23 cellular contexts compared by ENCODE assay signal in genomic region chr7:150503581-150503980, GRCh38. TPM values are rescaled to one million over a fixed set of nuclear protein-coding genes. Genes with fewer than 3 reads are reported as not detected.
DNase-seq lines count a peak whose midpoint lies in the region; ATAC-seq, FAIRE-seq and TF ChIP-seq lines count a peak whose summit lies in the region.
"Had no signal": no experiment of that assay in that cellular context is flagged by ENCODE, and none has a peak within 500 bp of the region (broad histone marks: within the 10 kb centered on the region; RNA-seq: fewer than 3 reads in every experiment).

No MANE protein-coding gene starts in this region.

- H3K27me3 ChIP-seq in CD4-positive, CD25-positive, alpha-beta regulatory T cell (ENCODE audit: control insufficient read depth, insufficient read depth, low read length), result no peaks in the 10 kb centered on the region
- H3K27me3 ChIP-seq in CD8-positive, alpha-beta T cell (ENCODE audit: insufficient read depth, low read length), result no peaks in the 10 kb centered on the region
- H3K27me3 ChIP-seq in HepG2 (ENCODE audit: control insufficient read depth in 1 of 2, insufficient read depth in 2 of 2, low read length in 2 of 2) (0 out of 5 replicates have a peak, but pooled peaks cover 0 to 8% of the 10 kb centered on the region in 2 experiments), upper lobe of left lung (no peaks in the 10 kb centered on the region)
- H3K27me3 ChIP-seq: pancreas, testis had no signal

- peak overlapping the region; percentile 52 for H3K4me3 ChIP-seq in CD4-positive, CD25-positive, alpha-beta regulatory T cell (ENCODE audit: low read depth, low read length)
- H3K4me3 ChIP-seq in CD8-positive, alpha-beta T cell (ENCODE audit: low read depth, low read length), result peak overlapping the region; percentile 11
- H3K4me3 ChIP-seq in HepG2 (replicated peaks in 1 of 3; ENCODE audit: insufficient read depth in 1 of 3, low read depth in 2 of 3, low read length in 3 of 3), result no peak overlapping the region
- no peak overlapping the region for H3K4me3 ChIP-seq in upper lobe of left lung
- H3K4me3 ChIP-seq: HAP-1, pancreas, testis had no signal

- peak overlapping the region; percentile 59 for H3K27ac ChIP-seq in CD4-positive, CD25-positive, alpha-beta regulatory T cell (ENCODE audit: insufficient read depth, low read length, poor library complexity, severe bottlenecking)
- H3K27ac ChIP-seq in CD8-positive, alpha-beta T cell (ENCODE audit: low read depth, low read length), result peak overlapping the region; percentile 22
- H3K27ac ChIP-seq in HepG2 (ENCODE audit: extremely low read length, insufficient read depth, low read length) (no peak overlapping the region), upper lobe of left lung (peak overlapping the region in 2 of 4 donors; percentile 18 to 35)
- H3K27ac ChIP-seq: pancreas, testis had no signal

- TF ChIP-seq EP300 in HepG2 (IDR thresholded peaks at IDR 0.05; ENCODE audit: low read depth in 2 of 2, low read length in 2 of 2) (no peak), HepG2 (CRISPR knock-in tag; IDR thresholded peaks at IDR 0.05; ENCODE audit: borderline replicate concordance) (no peak), upper lobe of left lung (IDR thresholded peaks at IDR 0.05) (no peak)

- H3K4me1 ChIP-seq in CD4-positive, CD25-positive, alpha-beta regulatory T cell (ENCODE audit: control insufficient read depth, insufficient read depth, low read length, poor library complexity, severe bottlenecking), result peaks cover 57% of the 10 kb centered on the region
- peaks cover 56% of the 10 kb centered on the region for H3K4me1 ChIP-seq in CD8-positive, alpha-beta T cell (ENCODE audit: insufficient read depth, low read length)
- no peaks in the 10 kb centered on the region for H3K4me1 ChIP-seq in HepG2 (ENCODE audit: insufficient read depth, low read length)
- H3K4me1 ChIP-seq in upper lobe of left lung, result peaks cover 5 to 20% (median 7%) of the 10 kb centered on the region in 4 donors
- H3K4me1 ChIP-seq: HAP-1, pancreas, testis had no signal

- no peak overlapping the region for H3K4me2 ChIP-seq in HepG2 (ENCODE audit: low read depth, low read length)

- H3K36me3 Mint-ChIP-seq in CD4-positive, CD25-positive, alpha-beta regulatory T cell, result no peaks in the 10 kb centered on the region
- H3K36me3 Mint-ChIP-seq in CD8-positive, alpha-beta T cell, result peaks cover 24% of the 10 kb centered on the region
- peaks cover 42% of the 10 kb centered on the region for H3K36me3 Mint-ChIP-seq in activated CD8-positive, alpha-beta T cell treated with anti-CD3 and anti-CD28 coated beads, Interleukin-2, amount 10 ng/mL, durations not matched to agents 7 days and 5 days (ENCODE audit: low read depth)

- no peak for TF ChIP-seq CTCF in CD8-positive, alpha-beta T cell (IDR thresholded peaks at IDR 0.05)
- no peak for TF ChIP-seq CTCF in HepG2 (CRISPR knock-in tag; IDR thresholded peaks at IDR 0.05)
- TF ChIP-seq CTCF in upper lobe of left lung (IDR thresholded peaks at IDR 0.05), result no peak

- ATAC-seq in CD4-positive, CD25-positive, alpha-beta regulatory T cell (ENCODE audit: low read depth in 2 of 2), result no peak
- ATAC-seq in CD8-positive, alpha-beta T cell, result no peak
- peak; percentile 13 for ATAC-seq in activated CD8-positive, alpha-beta T cell treated with anti-CD3 and anti-CD28 coated beads, Interleukin-2, amount 10 ng/mL, durations not matched to agents 7 days and 5 days
- ATAC-seq in HepG2 (no peak), upper lobe of left lung (ENCODE audit: low FRiP score in 2 of 2) (no peak)

- 81% methylated on average over 3 of the region's 3 CpGs for WGBS in HepG2 (ENCODE audit: low lambda C conversion rate)
- 82 to 90% methylated on average over 3 of the region's 3 CpGs for WGBS in upper lobe of left lung, 2 donors

- in situ Hi-C loops in HepG2 (cut with HindIII; ENCODE audit: extremely low pct_ligation_motif_present, low pct_unique_long_range_greater_than_20kb), result no loop called here

- no peaks in the 10 kb centered on the region for H3K79me2 ChIP-seq in HepG2 (ENCODE audit: insufficient read depth, low read length)

- peak overlapping the region; percentile 77 to 99 (median 85) for H3K27ac Mint-ChIP-seq in CD4-positive, CD25-positive, alpha-beta regulatory T cell
- peak overlapping the region; percentile 86 for H3K27ac Mint-ChIP-seq in CD8-positive, alpha-beta T cell
- H3K27ac Mint-ChIP-seq in activated CD8-positive, alpha-beta T cell treated with anti-CD3 and anti-CD28 coated beads, Interleukin-2, amount 10 ng/mL, durations not matched to agents 7 days and 5 days, result peak overlapping the region; percentile 95
- H3K27ac Mint-ChIP-seq: B cell had no signal

- peak overlapping the region in 3 of 4 donors; percentile 45 to 77 (median 46) for H3K4me3 Mint-ChIP-seq in CD4-positive, CD25-positive, alpha-beta regulatory T cell
- H3K4me3 Mint-ChIP-seq in CD8-positive, alpha-beta T cell, result peak overlapping the region; percentile 56
- H3K4me3 Mint-ChIP-seq in activated CD8-positive, alpha-beta T cell treated with anti-CD3 and anti-CD28 coated beads, Interleukin-2, amount 10 ng/mL, durations not matched to agents 7 days and 5 days, result no peak overlapping the region
- H3K4me3 Mint-ChIP-seq: B cell had no signal

- DNase-seq in CD4-positive, CD25-positive, alpha-beta regulatory T cell, result no peak
- no peak for DNase-seq in CD8-positive, alpha-beta T cell
- no peak for DNase-seq in activated CD8-positive, alpha-beta T cell treated with anti-CD3 and anti-CD28 coated beads, Interleukin-2, amount 10 ng/mL, durations not matched to agents 7 days and 5 days
- DNase-seq in HepG2 (ENCODE audit: low spot score) (no peak), hypothalamus (lab: John Stamatoyannopoulos, UW) (no peak), upper lobe of left lung (no peak), SIG-M5 (lab: John Stamatoyannopoulos, UW) (no peak)
- DNase-seq in activated effector memory CD4-positive, alpha-beta T cell treated with anti-CD3 and anti-CD28 coated beads, Interleukin-2, amount 50 U/mL, for 16 hours, result no peak
- DNase-seq: head of caudate nucleus, Kasumi-1, NCI-H1417, NCI-H748 treated with DMSO at 0.1 percent for 48 hours, pancreas, SHP77, testis had no signal

- TF ChIP-seq RAD21 in HepG2 (CRISPR knock-in tag; IDR thresholded peaks at IDR 0.05), result no peak

- H4K20me1 ChIP-seq in HepG2 (ENCODE audit: insufficient read depth, low read length), result no peaks in the 10 kb centered on the region

- POLR2A ChIA-PET in CD8-positive, alpha-beta T cell (lab: Charles Lee), result interaction anchor here (0.6 to 2.7 kb wide), 10 partner anchors 11 to 284 kb away, joined by 3 to 21 read pairs (median 3); partner anchors contain the start of gene GIMAP7
- POLR2A ChIA-PET in activated CD8-positive, alpha-beta T cell treated with anti-CD3 and anti-CD28 coated beads, Interleukin-2, amount 10 ng/mL, durations not matched to agents 7 days and 5 days (lab: Charles Lee), result interaction anchor here (0.8 to 5.2 kb wide), 4 partner anchors 8 to 52 kb away, joined by 3 to 82 read pairs (median 38); partner anchors contain the start of genes GIMAP7 and GIMAP8
- POLR2A ChIA-PET in HepG2 (lab: Yijun Ruan, JAX), result no interaction called here

- BruUV-seq in HepG2 (replicated peaks; lab: Mats Ljungman, UMichigan), result no TSS peak

- H3K36me3 ChIP-seq in CD4-positive, CD25-positive, alpha-beta regulatory T cell (ENCODE audit: control insufficient read depth, insufficient read depth, low read length), result no peaks in the 10 kb centered on the region
- H3K36me3 ChIP-seq in CD8-positive, alpha-beta T cell (ENCODE audit: insufficient read depth, low read length), result no peaks in the 10 kb centered on the region
- H3K36me3 ChIP-seq in HepG2 (replicated peaks in 1 of 2; ENCODE audit: control insufficient read depth in 1 of 2, insufficient read depth in 2 of 2, low read length in 2 of 2) (no peaks in the 10 kb centered on the region), upper lobe of left lung (no peaks in the 10 kb centered on the region)
- H3K36me3 ChIP-seq: HAP-1, pancreas had no signal

- no peak for FAIRE-seq in HepG2 (lab: Jason Lieb, UNC)
- FAIRE-seq: astrocyte, D721Med, pancreas had no signal

- no peak overlapping the region for H3K9ac ChIP-seq in HepG2 (ENCODE audit: insufficient read depth, low read depth, low read length)

- peaks cover 40 to 85% (median 56%) of the 10 kb centered on the region in 4 donors for H3K4me1 Mint-ChIP-seq in CD4-positive, CD25-positive, alpha-beta regulatory T cell
- H3K4me1 Mint-ChIP-seq in CD8-positive, alpha-beta T cell (ENCODE audit: low read depth), result peaks cover 84% of the 10 kb centered on the region
- H3K4me1 Mint-ChIP-seq in activated CD8-positive, alpha-beta T cell treated with anti-CD3 and anti-CD28 coated beads, Interleukin-2, amount 10 ng/mL, durations not matched to agents 7 days and 5 days (ENCODE audit: low read depth), result peaks cover 84% of the 10 kb centered on the region
- H3K4me1 Mint-ChIP-seq: B cell had no signal

- peaks cover 5% of the 10 kb centered on the region for H3K27me3 Mint-ChIP-seq in CD4-positive, CD25-positive, alpha-beta regulatory T cell
- H3K27me3 Mint-ChIP-seq in CD8-positive, alpha-beta T cell (ENCODE audit: low read depth), result no peaks in the 10 kb centered on the region
- no peaks in the 10 kb centered on the region for H3K27me3 Mint-ChIP-seq in activated CD8-positive, alpha-beta T cell treated with anti-CD3 and anti-CD28 coated beads, Interleukin-2, amount 10 ng/mL, durations not matched to agents 7 days and 5 days (ENCODE audit: low read depth)

- peaks cover 0 to 25% (median 5%) of the 10 kb centered on the region in 7 donors for H3K9me3 Mint-ChIP-seq in CD4-positive, CD25-positive, alpha-beta regulatory T cell
- peaks cover 16% of the 10 kb centered on the region for H3K9me3 Mint-ChIP-seq in CD8-positive, alpha-beta T cell
- peaks cover 20% of the 10 kb centered on the region for H3K9me3 Mint-ChIP-seq in activated CD8-positive, alpha-beta T cell treated with anti-CD3 and anti-CD28 coated beads, Interleukin-2, amount 10 ng/mL, durations not matched to agents 7 days and 5 days (ENCODE audit: insufficient read depth)

- no peak for TF ChIP-seq POLR2A in HepG2 (IDR thresholded peaks at IDR 0.05; ENCODE audit: insufficient read depth in 1 of 2, low read depth in 2 of 2, low read length in 2 of 2)
- TF ChIP-seq POLR2A in upper lobe of left lung (IDR thresholded peaks at IDR 0.05), result no peak

- no peak overlapping the region for H2AFZ ChIP-seq in HepG2 (ENCODE audit: low read length)

- no peaks in the 10 kb centered on the region for H3K9me3 ChIP-seq in CD4-positive, CD25-positive, alpha-beta regulatory T cell (ENCODE audit: control insufficient read depth in 2 of 2, low read length in 2 of 2)
- H3K9me3 ChIP-seq in CD8-positive, alpha-beta T cell (ENCODE audit: low read length), result no peaks in the 10 kb centered on the region
- no peaks in the 10 kb centered on the region for H3K9me3 ChIP-seq in HepG2 (ENCODE audit: low read length)
- no peaks in the 10 kb centered on the region for H3K9me3 ChIP-seq in upper lobe of left lung
- H3K9me3 ChIP-seq: HAP-1, pancreas, testis had no signal

- intact Hi-C loops in CD8-positive, alpha-beta T cell (cut with DNase I, micrococcal nuclease), result loop anchor here in 1 of 2 experiments (2.0 to 5.0 kb wide), 3 partner anchors 17 to 146 kb away; partner anchors contain the start of gene ZNF775
- intact Hi-C loops in HepG2 (cut with micrococcal nuclease; ENCODE audit: unreplicated experiment), result no loop called here

- CTCF ChIA-PET in CD8-positive, alpha-beta T cell (lab: Charles Lee), result interaction anchor here (0.6 to 2.7 kb wide), 6 partner anchors 10 to 222 kb away, joined by 3 to 9 read pairs (median 4); partner anchors contain the start of gene GIMAP7
- CTCF ChIA-PET in activated CD8-positive, alpha-beta T cell treated with anti-CD3 and anti-CD28 coated beads, Interleukin-2, amount 10 ng/mL, durations not matched to agents 7 days and 5 days (lab: Charles Lee), result interaction anchor here (1.1 to 4.4 kb wide), 5 partner anchors 11 to 250 kb away, joined by 3 to 45 read pairs (median 12); partner anchors contain the start of genes GIMAP7 and GIMAP8
- CTCF ChIA-PET in HepG2 (lab: Yijun Ruan, JAX; ENCODE audit: low intra/inter-chr PET ratio, low total read pairs), result no interaction called here

RNA-seq across cellular contexts. Expression of gene GIMAP7, which starts 11.1 kb away (rescaled TPM):
- total RNA-seq in CD4-positive, CD25-positive, alpha-beta regulatory T cell, result 64.2 TPM
- polyA plus RNA-seq in CD4-positive, CD25-positive, alpha-beta regulatory T cell, result 1,000 to 10,000 TPM in 1 of 4 donors, 100 to 1,000 TPM in 3; 519 to 1,084 (median 836) TPM
- 10 to 100 TPM; 21.2 to 29.7 TPM for total RNA-seq in CD8-positive, alpha-beta T cell
- total RNA-seq in activated CD8-positive, alpha-beta T cell treated with anti-CD3 and anti-CD28 coated beads, Interleukin-2, amount 10 ng/mL, durations not matched to agents 7 days and 5 days, result 100 to 1,000 TPM; 134 TPM
- not detected in 2 replicates for total RNA-seq in HepG2 (2016; rRNA removed; fragmentation: Illumina TruSeq; extraction: Trizol)
- not detected in 2 replicates for total RNA-seq in HepG2 (2016; cell fraction: cytosol; rRNA removed; fragmentation: Illumina TruSeq; extraction: Trizol; ENCODE audit: low read depth)
- total RNA-seq in HepG2 (2016; cell fraction: insoluble cytoplasmic fraction; rRNA removed; fragmentation: Illumina TruSeq; extraction: Trizol), result not detected in 2 replicates
- total RNA-seq in HepG2 (2016; cell fraction: membrane; rRNA removed; fragmentation: Illumina TruSeq; extraction: Trizol), result not detected in 2 replicates
- total RNA-seq in HepG2 (2016; cell fraction: nucleus; rRNA removed; fragmentation: Illumina TruSeq; extraction: Trizol), result not detected in 2 replicates
- polyA plus RNA-seq in HepG2 (2011; rRNA removed), result not detected in 2 replicates
- polyA plus RNA-seq in HepG2 (2011; cell fraction: cytosol; rRNA removed), result not detected in 2 replicates
- not detected in 2 replicates for polyA plus RNA-seq in HepG2 (2011; cell fraction: nucleus; rRNA removed)
- polyA plus RNA-seq in HepG2 (2012), result not detected in 2 replicates
- not detected in 2 replicates for polyA plus RNA-seq in HepG2 (2016; cell fraction: cytosol; fragmentation: Illumina TruSeq; extraction: Trizol; ENCODE audit: low read depth)
- polyA plus RNA-seq in HepG2 (2016; cell fraction: insoluble cytoplasmic fraction; fragmentation: Illumina TruSeq; extraction: Trizol; ENCODE audit: low read depth), result not detected in 2 replicates
- not detected in 2 replicates for polyA plus RNA-seq in HepG2 (2016; cell fraction: membrane; fragmentation: Illumina TruSeq; extraction: Trizol; ENCODE audit: low read depth)
- polyA plus RNA-seq in HepG2 (2016; cell fraction: nucleus; fragmentation: Illumina TruSeq; extraction: Trizol; ENCODE audit: insufficient read depth, low read depth), result not detected in 2 replicates
- polyA minus RNA-seq in HepG2 (2011; rRNA and poly(A)+ RNA removed; ENCODE audit: low replicate concordance), result not detected in 2 replicates
- polyA minus RNA-seq in HepG2 (2011; cell fraction: cytosol; rRNA and poly(A)+ RNA removed), result not detected in 2 replicates
- not detected in 2 replicates for polyA minus RNA-seq in HepG2 (2011; cell fraction: nucleus; rRNA and poly(A)+ RNA removed)
- total RNA-seq in upper lobe of left lung, result 10 to 100 TPM; 32.5 to 45.0 (median 36.8) TPM
- total RNA-seq: astrocyte, chondrocyte, G401, myocyte, OCI-LY7 had no signal

RNA-seq across cellular contexts. Expression of gene GIMAP8, which starts 53.2 kb away (rescaled TPM):
- 8.0 TPM for total RNA-seq in CD4-positive, CD25-positive, alpha-beta regulatory T cell
- polyA plus RNA-seq in CD4-positive, CD25-positive, alpha-beta regulatory T cell, result 10 to 100 TPM; 11.3 to 30.8 (median 18.4) TPM
- 1 to 10 TPM; 2.0 to 2.5 TPM for total RNA-seq in CD8-positive, alpha-beta T cell
- 10 to 100 TPM; 21.5 to 22.3 TPM for total RNA-seq in activated CD8-positive, alpha-beta T cell treated with anti-CD3 and anti-CD28 coated beads, Interleukin-2, amount 10 ng/mL, durations not matched to agents 7 days and 5 days
- not detected in 2 replicates for total RNA-seq in HepG2 (2016; rRNA removed; fragmentation: Illumina TruSeq; extraction: Trizol)
- total RNA-seq in HepG2 (2016; cell fraction: cytosol; rRNA removed; fragmentation: Illumina TruSeq; extraction: Trizol; ENCODE audit: low read depth), result not detected in 2 replicates
- total RNA-seq in HepG2 (2016; cell fraction: insoluble cytoplasmic fraction; rRNA removed; fragmentation: Illumina TruSeq; extraction: Trizol), result not detected in 2 replicates
- not detected in 2 replicates for total RNA-seq in HepG2 (2016; cell fraction: membrane; rRNA removed; fragmentation: Illumina TruSeq; extraction: Trizol)
- not detected in 2 replicates for total RNA-seq in HepG2 (2016; cell fraction: nucleus; rRNA removed; fragmentation: Illumina TruSeq; extraction: Trizol)
- polyA plus RNA-seq in HepG2 (2011; rRNA removed), result not detected in 2 replicates
- not detected in 2 replicates for polyA plus RNA-seq in HepG2 (2011; cell fraction: cytosol; rRNA removed)
- not detected in 2 replicates for polyA plus RNA-seq in HepG2 (2011; cell fraction: nucleus; rRNA removed)
- polyA plus RNA-seq in HepG2 (2012), result not detected in 2 replicates
- not detected in 2 replicates for polyA plus RNA-seq in HepG2 (2016; cell fraction: cytosol; fragmentation: Illumina TruSeq; extraction: Trizol; ENCODE audit: low read depth)
- not detected in 2 replicates for polyA plus RNA-seq in HepG2 (2016; cell fraction: insoluble cytoplasmic fraction; fragmentation: Illumina TruSeq; extraction: Trizol; ENCODE audit: low read depth)
- not detected in 2 replicates for polyA plus RNA-seq in HepG2 (2016; cell fraction: membrane; fragmentation: Illumina TruSeq; extraction: Trizol; ENCODE audit: low read depth)
- polyA plus RNA-seq in HepG2 (2016; cell fraction: nucleus; fragmentation: Illumina TruSeq; extraction: Trizol; ENCODE audit: insufficient read depth, low read depth), result not detected in 2 replicates
- polyA minus RNA-seq in HepG2 (2011; rRNA and poly(A)+ RNA removed; ENCODE audit: low replicate concordance), result not detected in 2 replicates
- polyA minus RNA-seq in HepG2 (2011; cell fraction: cytosol; rRNA and poly(A)+ RNA removed), result not detected in 2 replicates
- not detected in 2 replicates for polyA minus RNA-seq in HepG2 (2011; cell fraction: nucleus; rRNA and poly(A)+ RNA removed)
- total RNA-seq in upper lobe of left lung, result 10 to 100 TPM; 15.6 to 39.6 (median 31.7) TPM
- total RNA-seq: astrocyte, chondrocyte, G401, myocyte, OCI-LY7 had no signal

Comparison
In these comparisons a context has a peak if more than half of its experiments do, and no peak if none do; other contexts are left out.
1. H3K4me3 ChIP-seq: peak in CD4-positive, CD25-positive, alpha-beta regulatory T cell (single experiment) and CD8-positive, alpha-beta T cell (single experiment); none in HepG2 (0 of 3) and upper lobe of left lung (0 of 4).
2. RNA of gene GIMAP7, which starts 11.1 kb away (total RNA-seq): 134 TPM in activated CD8-positive, alpha-beta T cell treated with anti-CD3 and anti-CD28 coated beads, Interleukin-2, amount 10 ng/mL, durations not matched to agents 7 days and 5 days, 64.2 TPM in CD4-positive, CD25-positive, alpha-beta regulatory T cell (single experiment), 32.5 to 45.0 TPM in upper lobe of left lung and 21.2 to 29.7 TPM in CD8-positive, alpha-beta T cell; not detected in HepG2; every median in the first group is over 10 times any median in the second.
3. Peak in every context shown above with its lines, with median percentiles within 50 percentile points of each other: H3K27ac Mint-ChIP-seq.